Comparison of ENCODE assay signal across 7 cellular contexts in the genomic region with DNA sequence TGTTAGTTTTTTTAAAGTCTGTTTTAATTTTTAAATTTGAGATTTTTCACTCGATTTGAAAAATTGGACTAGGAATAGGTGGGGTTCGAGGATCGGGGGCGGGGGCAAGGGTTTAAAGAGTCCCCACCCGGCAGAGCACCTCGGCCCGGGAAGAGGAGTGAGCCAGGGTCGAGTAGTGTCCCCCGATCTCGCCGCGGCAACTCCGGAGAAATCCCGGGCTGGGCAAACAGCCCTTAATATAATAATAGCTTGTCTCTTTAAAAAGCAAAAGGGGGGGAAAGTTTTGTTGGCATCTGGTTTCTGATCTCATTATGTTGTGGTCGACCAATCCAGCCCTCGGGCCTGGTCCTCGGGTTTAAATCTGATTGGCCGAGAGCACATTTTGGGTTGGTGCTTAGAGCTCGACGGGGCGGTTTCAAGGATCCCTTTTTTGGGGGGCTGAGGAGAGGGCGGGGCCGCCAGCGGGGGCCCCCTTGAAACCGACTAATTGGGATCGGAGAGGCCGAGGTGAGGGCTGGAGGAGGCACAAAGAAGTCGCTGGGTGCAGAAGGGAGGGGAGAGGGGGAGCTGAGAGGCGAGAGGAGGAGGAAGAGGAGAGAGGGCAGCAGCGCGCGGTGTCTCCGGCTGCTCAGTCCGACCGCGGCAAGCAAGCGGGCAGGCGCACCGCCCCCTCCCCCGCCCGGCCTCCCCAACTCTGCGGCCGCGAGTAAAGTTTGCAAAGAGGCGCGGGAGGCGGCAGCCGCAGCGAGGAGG. TPM values are rescaled to one million over a fixed set of nuclear protein-coding genes. Genes with fewer than 3 reads are reported as not detected.
DNase-seq lines count a peak whose midpoint lies in the region; ATAC-seq and TF ChIP-seq lines count a peak whose summit lies in the region.

A gene (plus strand): TSS at position 631 of the 753 bp plus-strand sequence. CDS start 205 bp downstream, outside the sequence.

- H3K4me3 Mint-ChIP-seq in activated naive CD4-positive, alpha-beta T cell treated with anti-CD3 and anti-CD28 coated beads, Interleukin-2, amount 10 ng/mL, durations not matched to agents 7 days and 5 days: peak within 1 kb of the TSS; percentile 73
- peak within 1 kb of the TSS; percentile 98 for H3K4me3 Mint-ChIP-seq in neural progenitor cell

- H3K4me3 ChIP-seq in PC-3 (ENCODE audit: low read length): peak within 1 kb of the TSS; percentile 84
- H3K4me3 ChIP-seq in gastroesophageal sphincter: peak within 1 kb of the TSS; percentile 64 to 78
- H3K4me3 ChIP-seq in neural progenitor cell: peak within 1 kb of the TSS; percentile 95
- peak within 1 kb of the TSS; percentile 57 to 62 for H3K4me3 ChIP-seq in tibial artery

- H3F3A ChIP-seq in PC-3 (ENCODE audit: low read length, unreplicated experiment) (no peaks in the 10 kb centered on the region), neural progenitor cell (ENCODE audit: low read depth) (peaks cover 80% of the 10 kb centered on the region)

- H3K9me3 Mint-ChIP-seq in activated naive CD4-positive, alpha-beta T cell treated with anti-CD3 and anti-CD28 coated beads, Interleukin-2, amount 10 ng/mL, durations not matched to agents 7 days and 5 days: no peaks in the 10 kb centered on the region
- H3K9me3 Mint-ChIP-seq in neural progenitor cell: no peaks in the 10 kb centered on the region

- H3K27me3 ChIP-seq in PC-3 (ENCODE audit: low read length): no peaks in the 10 kb centered on the region
- peaks cover 50% of the 10 kb centered on the region for H3K27me3 ChIP-seq in gastroesophageal sphincter
- H3K27me3 ChIP-seq in neural progenitor cell: no peaks in the 10 kb centered on the region
- H3K27me3 ChIP-seq in tibial artery: no peaks in the 10 kb centered on the region

- H2AFZ ChIP-seq in PC-3 (ENCODE audit: low read length): peak within 1 kb of the TSS; percentile 99
- H2AFZ ChIP-seq in neural progenitor cell (replicated peaks): peak within 1 kb of the TSS; percentile 19

- no peaks in the 10 kb centered on the region for H4K20me1 ChIP-seq in PC-3 (ENCODE audit: low read length)
- peaks cover 44% of the 10 kb centered on the region for H4K20me1 ChIP-seq in neural progenitor cell (ENCODE audit: low read depth)

- H3K9me3 ChIP-seq in PC-3 (ENCODE audit: low read length) (no peaks in the 10 kb centered on the region), gastroesophageal sphincter (no peaks in the 10 kb centered on the region), neural progenitor cell (ENCODE audit: low read depth) (no peaks in the 10 kb centered on the region), tibial artery (no peaks in the 10 kb centered on the region)

- peak within 1 kb of the TSS; percentile 20 for H3K27ac Mint-ChIP-seq in activated naive CD4-positive, alpha-beta T cell treated with anti-CD3 and anti-CD28 coated beads, Interleukin-2, amount 10 ng/mL, durations not matched to agents 7 days and 5 days
- peak within 1 kb of the TSS; percentile 100 for H3K27ac Mint-ChIP-seq in neural progenitor cell

- no TSS peak for BruUV-seq in PC-3 (replicated peaks; lab: Mats Ljungman, UMichigan)

- no peak for TF ChIP-seq EP300 in gastroesophageal sphincter (IDR thresholded peaks at IDR 0.05)

- H3K27me3 Mint-ChIP-seq in activated naive CD4-positive, alpha-beta T cell treated with anti-CD3 and anti-CD28 coated beads, Interleukin-2, amount 10 ng/mL, durations not matched to agents 7 days and 5 days: peaks cover 90% of the 10 kb centered on the region
- H3K27me3 Mint-ChIP-seq in neural progenitor cell (ENCODE audit: insufficient read depth, low read depth): peaks cover 8% of the 10 kb centered on the region

- H3K4me2 ChIP-seq in PC-3 (ENCODE audit: low read length) (peak within 1 kb of the TSS; percentile 82), neural progenitor cell (peak within 1 kb of the TSS; percentile 98)

- intact Hi-C loops in PC-3 (cut with micrococcal nuclease) (loop anchor here (2.0 kb wide), 1 partner anchor 22 kb away; no protein-coding TSS in a partner anchor), tibial artery (cut with DNase I; ENCODE audit: low total_unique reads) (no loop called here)

- H3K4me1 Mint-ChIP-seq in activated naive CD4-positive, alpha-beta T cell treated with anti-CD3 and anti-CD28 coated beads, Interleukin-2, amount 10 ng/mL, durations not matched to agents 7 days and 5 days: peaks cover 26% of the 10 kb centered on the region
- H3K4me1 Mint-ChIP-seq in neural progenitor cell: peaks cover 66% of the 10 kb centered on the region

- WGBS in gastroesophageal sphincter (ENCODE audit: low coverage in 1 of 2), 2 donors: 0 to 1% methylated on average over 19 to 38 of the region's 49 CpGs

- in situ Hi-C loops in GM13976 (cut with MboI; ENCODE audit: low sequenced_read_pairs, unreplicated experiment): no loop called here

- DNase-seq in GM13976 (ENCODE audit: low spot score) (peak; percentile 90), KG1 (lab: John Stamatoyannopoulos, UW) (peak; percentile 53), PC-3 (peak; percentile 98), neural progenitor cell (ENCODE audit: low spot score) (peak; percentile 98), tibial artery (peak; percentile 95)
- peak; percentile 63 for DNase-seq in activated naive CD4-positive, alpha-beta T cell treated with anti-CD3 and anti-CD28 coated beads, Interleukin-2, amount 10 ng/mL, durations not matched to agents 7 days and 5 days

- H3K4me1 ChIP-seq in PC-3 (ENCODE audit: insufficient read depth, low read length): peaks cover 23% of the 10 kb centered on the region
- peaks cover 0 to 44% (median 2%) of the 10 kb centered on the region in 3 donors for H3K4me1 ChIP-seq in gastroesophageal sphincter
- peaks cover 40% of the 10 kb centered on the region for H3K4me1 ChIP-seq in neural progenitor cell
- peaks cover 0 to 37% (median 22%) of the 10 kb centered on the region in 4 donors for H3K4me1 ChIP-seq in tibial artery

- TF ChIP-seq CTCF in GM13976 (IDR thresholded peaks at IDR 0.05; ENCODE audit: borderline replicate concordance, control extremely low read depth, extremely low read depth, insufficient read depth, missing control alignments) (no peak), PC-3 (conservative IDR thresholded peaks at IDR 0.05; ENCODE audit: low read depth, low read length) (no peak), gastroesophageal sphincter (IDR thresholded peaks at IDR 0.05) (peak in 1 of 4 experiments; percentile 4), neural progenitor cell (IDR thresholded peaks at IDR 0.05) (no peak), tibial artery (IDR thresholded peaks at IDR 0.05) (no peak)

- H3K36me3 ChIP-seq in PC-3 (ENCODE audit: low read depth, low read length) (no peaks in the 10 kb centered on the region), gastroesophageal sphincter (no peaks in the 10 kb centered on the region), neural progenitor cell (no peaks in the 10 kb centered on the region), tibial artery (no peaks in the 10 kb centered on the region)

- no peaks in the 10 kb centered on the region for H3K36me3 Mint-ChIP-seq in activated naive CD4-positive, alpha-beta T cell treated with anti-CD3 and anti-CD28 coated beads, Interleukin-2, amount 10 ng/mL, durations not matched to agents 7 days and 5 days
- peaks cover 8% of the 10 kb centered on the region for H3K36me3 Mint-ChIP-seq in neural progenitor cell

- TF ChIP-seq POLR2A in gastroesophageal sphincter (IDR thresholded peaks at IDR 0.05): no peak

- H3K27ac ChIP-seq in PC-3 (ENCODE audit: low read length) (no peak within 1 kb of the TSS), gastroesophageal sphincter (peak within 1 kb of the TSS; percentile 10 to 83 (median 76)), neural progenitor cell (peak within 1 kb of the TSS; percentile 99), tibial artery (peak within 1 kb of the TSS; percentile 85)

- ATAC-seq in PC-3: peak; percentile 90
- ATAC-seq in gastroesophageal sphincter: peak; percentile 90

- H3K79me2 ChIP-seq in PC-3 (ENCODE audit: low read length) (peaks cover 9% of the 10 kb centered on the region), neural progenitor cell (ENCODE audit: low read depth) (peaks cover 51% of the 10 kb centered on the region)

- CTCF ChIA-PET in PC-3 (lab: Charles Lee): interaction anchor here (0.6 to 1.0 kb wide), 5 partner anchors 10 to 393 kb away, joined by 3 to 6 read pairs (median 3); no protein-coding TSS in a partner anchor
- CTCF ChIA-PET in activated naive CD4-positive, alpha-beta T cell treated with anti-CD3 and anti-CD28 coated beads, Interleukin-2, amount 10 ng/mL, durations not matched to agents 7 days and 5 days (lab: Charles Lee): no interaction called here

- POLR2A ChIA-PET in PC-3 (lab: Charles Lee; ENCODE audit: unreplicated experiment): interaction anchor here (0.6 to 0.8 kb wide), 4 partner anchors 10 to 550 kb away, joined by 3 to 5 read pairs (median 4); no protein-coding TSS in a partner anchor

- no peaks in the 10 kb centered on the region for H3K9me2 ChIP-seq in PC-3 (replicated peaks; ENCODE audit: low read length)

- H3K9ac ChIP-seq in PC-3 (ENCODE audit: low read length): peak within 1 kb of the TSS; percentile 60
- peak within 1 kb of the TSS; percentile 79 for H3K9ac ChIP-seq in neural progenitor cell

RNA-seq across cellular contexts. Expression of the gene that starts here (rescaled TPM):
- total RNA-seq in PC-3 (2014; rRNA removed): 11.6 and 12.8 TPM in 2 replicates
- total RNA-seq in gastroesophageal sphincter: 1 to 10 TPM; 1.5 to 2.7 (median 1.6) TPM
- total RNA-seq in neural progenitor cell (ENCODE audit: low replicate concordance): 56.6 and 188 TPM in 2 replicates
